Comparison of ENCODE assay signal across 13 cellular contexts in the genomic region with DNA sequence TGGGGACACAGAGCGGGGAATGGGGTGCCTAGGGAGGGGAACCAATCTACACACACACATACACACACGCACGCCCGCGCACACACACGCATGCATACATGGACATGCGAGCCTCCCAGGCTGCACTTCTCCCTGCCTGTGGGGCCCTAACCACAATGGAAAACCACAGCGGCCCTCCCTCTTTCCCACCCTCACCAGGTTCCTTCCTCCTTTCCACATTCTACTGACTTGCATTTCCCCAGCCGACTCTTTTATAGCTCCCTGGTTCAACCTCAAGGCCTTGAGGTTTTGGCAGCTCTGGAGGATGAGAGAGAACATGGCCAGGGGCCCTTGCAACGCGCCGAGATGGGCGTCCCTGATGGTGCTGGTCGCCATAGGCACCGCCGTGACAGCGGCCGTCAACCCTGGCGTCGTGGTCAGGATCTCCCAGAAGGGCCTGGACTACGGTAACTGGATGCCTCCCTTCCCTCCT.
DNase-seq lines count a peak whose midpoint lies in the region; ATAC-seq and TF ChIP-seq lines count a peak whose summit lies in the region.
"Had no signal": no experiment of that assay in that cellular context is flagged by ENCODE, and none has a peak within 500 bp of the region (broad histone marks: within the 10 kb centered on the region; RNA-seq: fewer than 3 reads in every experiment).

A gene (plus strand): TSS at position 249 of the 472 bp plus-strand sequence. CDS start 68 bp downstream, at position 317.

- H3K4me3 ChIP-seq in DND-41 (ENCODE audit: low read depth in 1 of 2, low read length in 2 of 2) (no peak within 1 kb of the TSS), NB4 (ENCODE audit: low read depth, low read length) (peak within 1 kb of the TSS; percentile 26), astrocyte of the cerebellum (ENCODE audit: low read depth, low read length) (no peak within 1 kb of the TSS)

- H2AFZ ChIP-seq in DND-41 (ENCODE audit: low read depth, low read length) = no peak within 1 kb of the TSS

- no peaks in the 10 kb centered on the region for H3K9me3 ChIP-seq in DND-41 (ENCODE audit: insufficient read depth, low read length, severe bottlenecking)

- in situ Hi-C loops in astrocyte of the cerebellum (cut with HindIII; ENCODE audit: low sequenced_read_pairs) = no loop called here

- peaks cover 3% of the 10 kb centered on the region for H3K27me3 Mint-ChIP-seq in nephron (ENCODE audit: low read depth)

- DNase-seq in DND-41 = peak; percentile 62
- DNase-seq in NB4 (ENCODE audit: low read depth) = peak; percentile 99
- peak; percentile 59 for DNase-seq in astrocyte of the cerebellum (ENCODE audit: low read depth)
- DNase-seq in NCI-H524 treated with DMSO at 0.1 percent for 48 hours (lab: John Stamatoyannopoulos, UW) = no peak
- no peak for DNase-seq in NCI-H526 treated with DMSO at 0.1 percent for 48 hours (lab: John Stamatoyannopoulos, UW)
- DNase-seq: activated CD8-positive, alpha-beta memory T cell treated with anti-CD3 and anti-CD28 coated beads, Interleukin-2, amount 50 U/mL, for 4 hours; central memory CD4-positive, alpha-beta T cell; foreskin melanocyte; mesendoderm; NCI-H1436 had no signal

- H3K4me2 ChIP-seq in DND-41 (ENCODE audit: insufficient read depth, low read length) = peak within 1 kb of the TSS; percentile 12

- no peaks in the 10 kb centered on the region for H3K36me3 Mint-ChIP-seq in nephron (ENCODE audit: low read depth)

- peaks cover 14% of the 10 kb centered on the region for H3K4me1 ChIP-seq in DND-41 (ENCODE audit: insufficient read depth, low read length)

- ATAC-seq in DND-41 (ENCODE audit: insufficient read depth, low read depth) = peak; percentile 89
- no peak for ATAC-seq in GM18520 (IDR thresholded peaks at IDR 0.05; ENCODE audit: unreplicated experiment)
- ATAC-seq in HG03442 (IDR thresholded peaks at IDR 0.05; ENCODE audit: unreplicated experiment) = no peak

- peaks cover 45% of the 10 kb centered on the region for H3K4me1 Mint-ChIP-seq in nephron

- TF ChIP-seq CTCF in DND-41 (IDR thresholded peaks at IDR 0.05; ENCODE audit: borderline replicate concordance, extremely low read depth, low read length, poor library complexity, severe bottlenecking) (no peak), NB4 (IDR thresholded peaks at IDR 0.05; ENCODE audit: low read depth, low read length) (no peak), astrocyte of the cerebellum (IDR thresholded peaks at IDR 0.05; ENCODE audit: low read depth, low read length, missing control alignments) (no peak), nephron (IDR thresholded peaks at IDR 0.05; ENCODE audit: unreplicated experiment in 3 of 3) (no peak)

- TF ChIP-seq POLR2A in NB4 (IDR thresholded peaks at IDR 0.05; ENCODE audit: extremely low read depth, insufficient read length) = no peak

- peak within 1 kb of the TSS; percentile 45 to 96 (median 86) for H3K27ac Mint-ChIP-seq in nephron

- no peak within 1 kb of the TSS for H3K9ac ChIP-seq in DND-41 (ENCODE audit: low read depth, low read length)

- no peaks in the 10 kb centered on the region for H3K36me3 ChIP-seq in DND-41 (ENCODE audit: insufficient read depth, low read length)

- no peaks in the 10 kb centered on the region for H3K79me2 ChIP-seq in DND-41 (ENCODE audit: insufficient read depth, low read length)

- no peaks in the 10 kb centered on the region for H3K9me3 Mint-ChIP-seq in nephron

- peaks cover 9% of the 10 kb centered on the region for H4K20me1 ChIP-seq in DND-41 (ENCODE audit: insufficient read depth, low read length)

- no peak within 1 kb of the TSS for H3K27ac ChIP-seq in DND-41 (ENCODE audit: low read length)

- H3K27me3 ChIP-seq in DND-41 (ENCODE audit: insufficient read depth, low read length, poor library complexity) = peaks cover 31% of the 10 kb centered on the region

- peak within 1 kb of the TSS in 2 of 3 experiments; percentile 1 to 15 for H3K4me3 Mint-ChIP-seq in nephron

Comparison
In these comparisons a context has a peak if more than half of its experiments do, and no peak if none do; other contexts are left out.
1. DNase-seq: peak in DND-41 (single experiment), NB4 (single experiment) and astrocyte of the cerebellum (single experiment); none in NCI-H524 treated with DMSO at 0.1 percent for 48 hours (single experiment) and NCI-H526 treated with DMSO at 0.1 percent for 48 hours (single experiment).